1 cellular context compared by ENCODE assay signal in genomic region chr6:130997061-130997753, GRCh38.
TF ChIP-seq lines count a peak whose summit lies in the region.

No MANE protein-coding gene starts in this region.

TF ChIP-seq in WTC11, 78 proteins besides CTCF, POLR2A, EP300 and RAD21 (continued from another document):
- TF ChIP-seq JUN (CRISPR knock-in tag; IDR thresholded peaks at IDR 0.05), result no peak
- no peak for TF ChIP-seq TP53 (CRISPR knock-in tag; IDR thresholded peaks at IDR 0.05)
- no peak for TF ChIP-seq ZNF317 (CRISPR knock-in tag; IDR thresholded peaks at IDR 0.05; ENCODE audit: borderline replicate concordance, low read depth)
- TF ChIP-seq USF1 (CRISPR knock-in tag; IDR thresholded peaks at IDR 0.05), result no peak
- no peak for TF ChIP-seq ATF6 (CRISPR knock-in tag; IDR thresholded peaks at IDR 0.05)
- TF ChIP-seq ERG (CRISPR knock-in tag; IDR thresholded peaks at IDR 0.05), result no peak
- TF ChIP-seq MXD4 (CRISPR knock-in tag; IDR thresholded peaks at IDR 0.05; ENCODE audit: borderline replicate concordance), result no peak
- TF ChIP-seq GABPB1 (CRISPR knock-in tag; IDR thresholded peaks at IDR 0.05), result no peak
- TF ChIP-seq EMX1 (CRISPR knock-in tag; IDR thresholded peaks at IDR 0.05), result no peak
